ENCODE assay signal across 10 cellular contexts in genomic region chr13:69857188-69857821, GRCh38.
DNase-seq lines count a peak whose midpoint lies in the region; ATAC-seq and TF ChIP-seq lines count a peak whose summit lies in the region.
"Had no signal": no experiment of that assay in that cellular context is flagged by ENCODE, and none has a peak within 500 bp of the region (broad histone marks: within the 10 kb centered on the region; RNA-seq: fewer than 3 reads in every experiment).

No MANE protein-coding gene starts in this region.

- H3K4me3 ChIP-seq in NB4 (ENCODE audit: low read depth, low read length), result no peak overlapping the region
- no peak overlapping the region for H3K4me3 ChIP-seq in thoracic aorta

- ATAC-seq in activated CD8-positive, alpha-beta T cell treated with anti-CD3 and anti-CD28 coated beads for 36 hours, result no peak
- no peak for ATAC-seq in activated CD8-positive, alpha-beta T cell treated with anti-CD3 and anti-CD28 coated beads, Interleukin-2, amount 10 ng/mL, durations not matched to agents 7 days and 5 days
- ATAC-seq in HG02610 (IDR thresholded peaks at IDR 0.05; ENCODE audit: unreplicated experiment), result peak; percentile 93
- ATAC-seq in SK-N-SH treated with all-trans-retinoic acid at 6 μM for 48 hours, result peak; percentile 87
- no peak for ATAC-seq in thoracic aorta (ENCODE audit: insufficient number of reproducible peaks, low FRiP score, low read depth)

- H3K4me1 ChIP-seq in thoracic aorta (ENCODE audit: control insufficient read depth in 1 of 2, low read depth in 2 of 2), result no peaks in the 10 kb centered on the region

- H3K27ac ChIP-seq in thoracic aorta, result no peak overlapping the region

- no peak overlapping the region for H3K4me3 Mint-ChIP-seq in activated CD8-positive, alpha-beta T cell treated with anti-CD3 and anti-CD28 coated beads for 36 hours
- no peak overlapping the region for H3K4me3 Mint-ChIP-seq in activated CD8-positive, alpha-beta T cell treated with anti-CD3 and anti-CD28 coated beads, Interleukin-2, amount 10 ng/mL, durations not matched to agents 7 days and 5 days
- H3K4me3 Mint-ChIP-seq: CD4-positive, CD25-positive, alpha-beta regulatory T cell; stimulated activated naive CD8-positive, alpha-beta T cell treated with anti-CD3 and anti-CD28 coated beads, Interleukin-15, Interleukin-2, amounts not matched to agents 100 ng/mL and 50 ng/mL, for 24 hours had no signal

- TF ChIP-seq POLR2A in NB4 (IDR thresholded peaks at IDR 0.05; ENCODE audit: extremely low read depth, insufficient read length), result no peak

- no peaks in the 10 kb centered on the region for H3K36me3 Mint-ChIP-seq in activated CD8-positive, alpha-beta T cell treated with anti-CD3 and anti-CD28 coated beads for 36 hours (ENCODE audit: low read depth)
- no peaks in the 10 kb centered on the region for H3K36me3 Mint-ChIP-seq in activated CD8-positive, alpha-beta T cell treated with anti-CD3 and anti-CD28 coated beads, Interleukin-2, amount 10 ng/mL, durations not matched to agents 7 days and 5 days (ENCODE audit: low read depth)
- H3K36me3 Mint-ChIP-seq: CD4-positive, CD25-positive, alpha-beta regulatory T cell had no signal

- no peaks in the 10 kb centered on the region for H3K36me3 ChIP-seq in thoracic aorta

- H3K27ac Mint-ChIP-seq in activated CD8-positive, alpha-beta T cell treated with anti-CD3 and anti-CD28 coated beads for 36 hours, result no peak overlapping the region
- H3K27ac Mint-ChIP-seq in activated CD8-positive, alpha-beta T cell treated with anti-CD3 and anti-CD28 coated beads, Interleukin-2, amount 10 ng/mL, durations not matched to agents 7 days and 5 days, result no peak overlapping the region
- H3K27ac Mint-ChIP-seq: stimulated activated naive CD8-positive, alpha-beta T cell treated with anti-CD3 and anti-CD28 coated beads, Interleukin-15, Interleukin-2, amounts not matched to agents 100 ng/mL and 50 ng/mL, for 24 hours had no signal

- CTCF ChIA-PET in activated CD8-positive, alpha-beta T cell treated with anti-CD3 and anti-CD28 coated beads for 36 hours (lab: Charles Lee), result no interaction called here
- CTCF ChIA-PET in activated CD8-positive, alpha-beta T cell treated with anti-CD3 and anti-CD28 coated beads, Interleukin-2, amount 10 ng/mL, durations not matched to agents 7 days and 5 days (lab: Charles Lee), result no interaction called here

- intact Hi-C loops in activated CD8-positive, alpha-beta T cell treated with anti-CD3 and anti-CD28 coated beads for 36 hours (cut with micrococcal nuclease), result loop anchor here (10.0 kb wide), 1 partner anchor 323 kb away; no protein-coding TSS in a partner anchor

- H3K9me3 ChIP-seq in thoracic aorta, result no peaks in the 10 kb centered on the region

- peaks cover 3% of the 10 kb centered on the region for H3K9me3 Mint-ChIP-seq in activated CD8-positive, alpha-beta T cell treated with anti-CD3 and anti-CD28 coated beads for 36 hours
- H3K9me3 Mint-ChIP-seq in activated CD8-positive, alpha-beta T cell treated with anti-CD3 and anti-CD28 coated beads, Interleukin-2, amount 10 ng/mL, durations not matched to agents 7 days and 5 days (ENCODE audit: insufficient read depth), result no peaks in the 10 kb centered on the region

- no peaks in the 10 kb centered on the region for H3K27me3 ChIP-seq in thoracic aorta (replicated peaks; ENCODE audit: insufficient read depth)

- no peak for DNase-seq in activated CD8-positive, alpha-beta T cell treated with anti-CD3 and anti-CD28 coated beads for 36 hours
- DNase-seq in activated CD8-positive, alpha-beta T cell treated with anti-CD3 and anti-CD28 coated beads, Interleukin-2, amount 10 ng/mL, durations not matched to agents 7 days and 5 days, result no peak
- DNase-seq in NB4 (ENCODE audit: low read depth) (peak; percentile 63), foreskin melanocyte (peak; percentile 11), thoracic aorta (ENCODE audit: low spot score) (no peak)
- no peak for DNase-seq in activated CD4-positive, alpha-beta T cell treated with anti-CD3 and anti-CD28 coated beads, Interleukin-2, amount 50 U/mL, for 4 hours

- TF ChIP-seq CTCF in activated CD8-positive, alpha-beta T cell treated with anti-CD3 and anti-CD28 coated beads for 36 hours (IDR thresholded peaks at IDR 0.05), result peak; percentile 69
- TF ChIP-seq CTCF in NB4 (IDR thresholded peaks at IDR 0.05; ENCODE audit: low read depth, low read length) (peak; percentile 36), thoracic aorta (IDR thresholded peaks at IDR 0.05) (peak; percentile 40)

- POLR2A ChIA-PET in activated CD8-positive, alpha-beta T cell treated with anti-CD3 and anti-CD28 coated beads for 36 hours (lab: Charles Lee), result no interaction called here
- POLR2A ChIA-PET in activated CD8-positive, alpha-beta T cell treated with anti-CD3 and anti-CD28 coated beads, Interleukin-2, amount 10 ng/mL, durations not matched to agents 7 days and 5 days (lab: Charles Lee), result no interaction called here

- H3K27me3 Mint-ChIP-seq in activated CD8-positive, alpha-beta T cell treated with anti-CD3 and anti-CD28 coated beads for 36 hours, result no peaks in the 10 kb centered on the region
- H3K27me3 Mint-ChIP-seq in activated CD8-positive, alpha-beta T cell treated with anti-CD3 and anti-CD28 coated beads, Interleukin-2, amount 10 ng/mL, durations not matched to agents 7 days and 5 days (ENCODE audit: low read depth), result no peaks in the 10 kb centered on the region
- H3K27me3 Mint-ChIP-seq: CD4-positive, CD25-positive, alpha-beta regulatory T cell; stimulated activated naive CD8-positive, alpha-beta T cell treated with anti-CD3 and anti-CD28 coated beads, Interleukin-15, Interleukin-2, amounts not matched to agents 100 ng/mL and 50 ng/mL, for 24 hours had no signal

- no peaks in the 10 kb centered on the region for H3K4me1 Mint-ChIP-seq in activated CD8-positive, alpha-beta T cell treated with anti-CD3 and anti-CD28 coated beads for 36 hours (ENCODE audit: low read depth)
- H3K4me1 Mint-ChIP-seq in activated CD8-positive, alpha-beta T cell treated with anti-CD3 and anti-CD28 coated beads, Interleukin-2, amount 10 ng/mL, durations not matched to agents 7 days and 5 days (ENCODE audit: low read depth), result no peaks in the 10 kb centered on the region

TF ChIP-seq in SK-N-SH treated with all-trans-retinoic acid at 6 μM for 48 hours, 23 proteins besides CTCF, POLR2A, EP300 and RAD21:
- TF ChIP-seq, protein P1, sequence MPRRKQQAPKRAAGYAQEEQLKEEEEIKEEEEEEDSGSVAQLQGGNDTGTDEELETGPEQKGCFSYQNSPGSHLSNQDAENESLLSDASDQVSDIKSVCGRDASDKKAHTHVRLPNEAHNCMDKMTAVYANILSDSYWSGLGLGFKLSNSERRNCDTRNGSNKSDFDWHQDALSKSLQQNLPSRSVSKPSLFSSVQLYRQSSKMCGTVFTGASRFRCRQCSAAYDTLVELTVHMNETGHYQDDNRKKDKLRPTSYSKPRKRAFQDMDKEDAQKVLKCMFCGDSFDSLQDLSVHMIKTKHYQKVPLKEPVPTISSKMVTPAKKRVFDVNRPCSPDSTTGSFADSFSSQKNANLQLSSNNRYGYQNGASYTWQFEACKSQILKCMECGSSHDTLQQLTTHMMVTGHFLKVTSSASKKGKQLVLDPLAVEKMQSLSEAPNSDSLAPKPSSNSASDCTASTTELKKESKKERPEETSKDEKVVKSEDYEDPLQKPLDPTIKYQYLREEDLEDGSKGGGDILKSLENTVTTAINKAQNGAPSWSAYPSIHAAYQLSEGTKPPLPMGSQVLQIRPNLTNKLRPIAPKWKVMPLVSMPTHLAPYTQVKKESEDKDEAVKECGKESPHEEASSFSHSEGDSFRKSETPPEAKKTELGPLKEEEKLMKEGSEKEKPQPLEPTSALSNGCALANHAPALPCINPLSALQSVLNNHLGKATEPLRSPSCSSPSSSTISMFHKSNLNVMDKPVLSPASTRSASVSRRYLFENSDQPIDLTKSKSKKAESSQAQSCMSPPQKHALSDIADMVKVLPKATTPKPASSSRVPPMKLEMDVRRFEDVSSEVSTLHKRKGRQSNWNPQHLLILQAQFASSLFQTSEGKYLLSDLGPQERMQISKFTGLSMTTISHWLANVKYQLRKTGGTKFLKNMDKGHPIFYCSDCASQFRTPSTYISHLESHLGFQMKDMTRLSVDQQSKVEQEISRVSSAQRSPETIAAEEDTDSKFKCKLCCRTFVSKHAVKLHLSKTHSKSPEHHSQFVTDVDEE (CRISPR knock-in tag; IDR thresholded peaks at IDR 0.05), result no peak
- no peak for TF ChIP-seq GLIS3 (CRISPR knock-in tag; IDR thresholded peaks at IDR 0.05)
- no peak for TF ChIP-seq OSR1 (CRISPR knock-in tag; IDR thresholded peaks at IDR 0.05)
- TF ChIP-seq ZNF70 (CRISPR knock-in tag; IDR thresholded peaks at IDR 0.05), result no peak
- no peak for TF ChIP-seq TCF4 (CRISPR knock-in tag; IDR thresholded peaks at IDR 0.05; ENCODE audit: borderline replicate concordance)
- no peak for TF ChIP-seq ZNF565 (CRISPR knock-in tag; conservative IDR thresholded peaks at IDR 0.05; ENCODE audit: low read depth)
- no peak for TF ChIP-seq PPARA (CRISPR knock-in tag; IDR thresholded peaks at IDR 0.05; ENCODE audit: borderline replicate concordance)
- TF ChIP-seq ISL1 (CRISPR knock-in tag; IDR thresholded peaks at IDR 0.05), result no peak
- no peak for TF ChIP-seq RARB (CRISPR knock-in tag; IDR thresholded peaks at IDR 0.05)
- no peak for TF ChIP-seq ZFP3 (CRISPR knock-in tag; IDR thresholded peaks at IDR 0.05)
- no peak for TF ChIP-seq ZFP30 (CRISPR knock-in tag; IDR thresholded peaks at IDR 0.05)

Comparison
In these comparisons a context has a peak if more than half of its experiments do, and no peak if none do; other contexts are left out.
1. ATAC-seq: peak in HG02610 (single experiment) and SK-N-SH treated with all-trans-retinoic acid at 6 μM for 48 hours (single experiment); none in activated CD8-positive, alpha-beta T cell treated with anti-CD3 and anti-CD28 coated beads for 36 hours (single experiment), activated CD8-positive, alpha-beta T cell treated with anti-CD3 and anti-CD28 coated beads, Interleukin-2, amount 10 ng/mL, durations not matched to agents 7 days and 5 days (single experiment) and thoracic aorta (single experiment).
2. DNase-seq: peak in NB4 (single experiment) and foreskin melanocyte (single experiment); none in activated CD8-positive, alpha-beta T cell treated with anti-CD3 and anti-CD28 coated beads for 36 hours (single experiment), activated CD8-positive, alpha-beta T cell treated with anti-CD3 and anti-CD28 coated beads, Interleukin-2, amount 10 ng/mL, durations not matched to agents 7 days and 5 days (single experiment), thoracic aorta (single experiment) and activated CD4-positive, alpha-beta T cell treated with anti-CD3 and anti-CD28 coated beads, Interleukin-2, amount 50 U/mL, for 4 hours (0 of 2).
3. Peak in every context shown above with its lines, with median percentiles within 50 percentile points of each other: CTCF ChIP-seq.